12 cellular contexts compared by ENCODE assay signal in the genomic region with DNA sequence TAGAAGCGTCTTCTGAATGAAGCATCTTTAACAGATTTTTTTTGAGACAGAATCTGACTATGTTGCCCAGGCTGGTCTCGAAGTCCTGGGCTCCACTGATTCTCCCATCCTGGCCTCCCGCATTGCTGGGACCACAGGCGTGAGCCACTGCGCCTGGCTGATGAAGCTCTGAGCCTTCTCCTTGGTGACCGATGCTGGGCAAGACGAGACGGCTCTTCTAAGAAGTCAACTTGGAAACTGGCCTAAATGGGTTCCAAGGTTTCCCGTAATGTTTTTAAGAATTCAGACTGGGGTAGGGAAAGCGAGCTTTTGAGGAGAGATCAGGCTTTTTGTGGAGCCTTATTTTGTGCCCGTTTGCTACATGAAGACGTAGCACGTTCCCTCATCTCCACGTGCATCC.
"Had no signal": no experiment of that assay in that cellular context is flagged by ENCODE, and none has a peak within 500 bp of the region (broad histone marks: within the 10 kb centered on the region; RNA-seq: fewer than 3 reads in every experiment).

No MANE protein-coding gene starts in this region.

- H3K36me3 Mint-ChIP-seq: naive B cell had no signal

- H3K4me3 Mint-ChIP-seq: naive B cell; nephron; stimulated activated naive B cell treated with anti-CD40 and anti-IgM and Interleukin-4, amounts not matched to agents 10 μg/mL and 1 μg/mL and 100 μg/mL, for 72 hours; stimulated activated naive CD8-positive, alpha-beta T cell treated with anti-CD3 and anti-CD28 coated beads, Interleukin-15, amount 100 ng/mL, for 72 hours had no signal

- H3K27me3 Mint-ChIP-seq: stimulated activated naive CD8-positive, alpha-beta T cell treated with anti-CD3 and anti-CD28 coated beads, Interleukin-15, amount 100 ng/mL, for 72 hours had no signal

- H3K4me1 Mint-ChIP-seq: stimulated activated naive B cell treated with anti-CD40 and anti-IgM and Interleukin-4, amounts not matched to agents 10 μg/mL and 1 μg/mL and 100 μg/mL, for 72 hours; stimulated activated naive CD8-positive, alpha-beta T cell treated with anti-CD3 and anti-CD28 coated beads, Interleukin-15, amount 100 ng/mL, for 72 hours had no signal

- H3K27ac Mint-ChIP-seq: naive B cell; stimulated activated naive B cell treated with anti-CD40 and anti-IgM and Interleukin-4, amounts not matched to agents 10 μg/mL and 1 μg/mL and 100 μg/mL, for 72 hours had no signal

- DNase-seq: effector memory CD4-positive, alpha-beta T cell; heart right ventricle; kidney glomerular epithelial cell; mammary epithelial cell; naive B cell; small intestine; stimulated activated CD4-positive, alpha-beta T cell treated with anti-CD3 and anti-CD28 coated beads, Interleukin-2, amount 100 ng/mL, for 48 hours; stimulated activated naive B cell treated with anti-CD40 and anti-IgM and Interleukin-4, amounts not matched to agents 10 μg/mL and 1 μg/mL and 100 μg/mL, for 72 hours; stimulated activated naive CD8-positive, alpha-beta T cell treated with anti-CD3 and anti-CD28 coated beads, Interleukin-15, amount 100 ng/mL, for 72 hours; transverse colon had no signal

- H3K9me3 Mint-ChIP-seq: naive B cell; nephron; stimulated activated naive B cell treated with anti-CD40 and anti-IgM and Interleukin-4, amounts not matched to agents 10 μg/mL and 1 μg/mL and 100 μg/mL, for 72 hours; stimulated activated naive CD8-positive, alpha-beta T cell treated with anti-CD3 and anti-CD28 coated beads, Interleukin-15, amount 100 ng/mL, for 72 hours had no signal

- ATAC-seq: esophagus mucosa; stimulated activated naive B cell treated with anti-CD40 and anti-IgM and Interleukin-4, amounts not matched to agents 10 μg/mL and 1 μg/mL and 100 μg/mL, for 72 hours; stimulated activated naive CD8-positive, alpha-beta T cell treated with anti-CD3 and anti-CD28 coated beads, Interleukin-15, amount 100 ng/mL, for 72 hours had no signal
